12 cellular contexts compared by ENCODE assay signal in genomic region chr11:57276857-57277505, GRCh38. TPM values are rescaled to one million over a fixed set of nuclear protein-coding genes. Genes with fewer than 3 reads are reported as not detected.
DNase-seq lines count a peak whose midpoint lies in the region; ATAC-seq, FAIRE-seq and TF ChIP-seq lines count a peak whose summit lies in the region.
"Had no signal": no experiment of that assay in that cellular context is flagged by ENCODE, and none has a peak within 500 bp of the region (broad histone marks: within the 10 kb centered on the region; RNA-seq: fewer than 3 reads in every experiment).

No MANE protein-coding gene starts in this region.

- FAIRE-seq in H1 (lab: Jason Lieb, UNC) = no peak
- FAIRE-seq: TTC549 had no signal

- DNase-seq in Right ventricle myocardium inferior (ENCODE audit: missing footprints) (no peak), cardiac septum (ENCODE audit: low spot score) (no peak), H1 (ENCODE audit: low read depth in 1 of 2, low spot score in 2 of 2) (no peak), lower lobe of right lung (no peak), aorta (no peak), NCI-H2107 (lab: John Stamatoyannopoulos, UW) (no peak), endodermal cell (no peak), T-cell (no peak)

- WGBS in H1 (ENCODE audit: extremely low coverage in 1 of 2, insufficient coverage in 1 of 2, insufficient read length in 1 of 2, insufficient replicate concordance in 2 of 2, low coverage in 1 of 2, low lambda C conversion rate in 2 of 2, missing lambda C conversion rate in 1 of 2), 2 experiments = 86% methylated on average over 5 of the region's 5 CpGs; no CpG with 5 or more reads in 1 of the 2 experiments
- 87 to 88% methylated on average over 5 of the region's 5 CpGs for WGBS in aorta, 2 donors
- 82 to 87% methylated on average over 4 to 5 of the region's 5 CpGs for WGBS in endodermal cell (ENCODE audit: insufficient coverage in 1 of 2, insufficient read length in 1 of 2), 2 experiments

- no peak overlapping the region for H3K4me3 Mint-ChIP-seq in endodermal cell
- H3K4me3 Mint-ChIP-seq in T-cell = no peak overlapping the region
- H3K4me3 Mint-ChIP-seq: activated T-cell treated with anti-CD3 and anti-CD28 coated beads, Interleukin-2, amount 50 U/mL, for 24 hours; stimulated activated naive CD8-positive, alpha-beta T cell treated with anti-CD3 and anti-CD28 coated beads, Interleukin-15, amount 100 ng/mL, for 72 hours had no signal

- H3K18ac ChIP-seq in H1 (ENCODE audit: extremely low read depth, low read length) = no peak overlapping the region

- no peak for TF ChIP-seq POLR2A in H1 (IDR thresholded peaks at IDR 0.05; ENCODE audit: control extremely low read depth in 1 of 2, low read depth in 2 of 2, low read length in 2 of 2)

- H4K5ac ChIP-seq in H1 (ENCODE audit: insufficient read length, low read depth, low read length) = no peak overlapping the region

- POLR2A ChIA-PET in H1 (lab: Charles Lee; ENCODE audit: partially characterized antibody) = interaction anchor here (0.9 to 2.7 kb wide), 9 partner anchors 13 to 48 kb away, joined by 3 to 12 read pairs (median 4); partner anchors contain the start of gene TNKS1BP1
- POLR2A ChIA-PET in T-cell (lab: Charles Lee) = no interaction called here

- no peak overlapping the region for H4K8ac ChIP-seq in H1 (ENCODE audit: extremely low read depth, insufficient read depth, low read length)

- H3K27ac Mint-ChIP-seq in endodermal cell = no peak overlapping the region
- no peak overlapping the region for H3K27ac Mint-ChIP-seq in T-cell
- H3K27ac Mint-ChIP-seq: activated T-cell treated with anti-CD3 and anti-CD28 coated beads, Interleukin-2, amount 50 U/mL, for 24 hours; stimulated activated naive CD8-positive, alpha-beta T cell treated with anti-CD3 and anti-CD28 coated beads, Interleukin-15, amount 100 ng/mL, for 72 hours had no signal

- no peaks in the 10 kb centered on the region for H3K36me3 ChIP-seq in H1 (ENCODE audit: control insufficient read depth in 2 of 4, insufficient read depth in 4 of 4, low read length in 3 of 4)
- no peaks in the 10 kb centered on the region for H3K36me3 ChIP-seq in lower lobe of right lung
- H3K36me3 ChIP-seq in aorta (ENCODE audit: control insufficient read depth in 1 of 2, insufficient read depth in 2 of 2, low read length in 1 of 2) = no peaks in the 10 kb centered on the region
- H3K36me3 ChIP-seq in endodermal cell (ENCODE audit: control insufficient read depth, insufficient read depth, low read length) = no peaks in the 10 kb centered on the region

- no peak overlapping the region for H3K14ac ChIP-seq in H1 (ENCODE audit: insufficient read length)

- H2BK120ac ChIP-seq in H1 (replicated peaks; ENCODE audit: low read depth, low read length) = no peak overlapping the region

- H3K4me2 ChIP-seq in H1 (ENCODE audit: insufficient read depth in 1 of 2, low read depth in 2 of 2, low read length in 2 of 2) = peak overlapping the region in 1 of 2 experiments; percentile 19; a peak in 1 of 4 replicates

- H3K36me3 Mint-ChIP-seq in endodermal cell (ENCODE audit: low read depth) (no peaks in the 10 kb centered on the region), T-cell (no peaks in the 10 kb centered on the region)

- intact Hi-C loops in Right ventricle myocardium inferior (cut with DNase I) = loop anchor here (2.0 kb wide), 1 partner anchor 28 kb away; no protein-coding TSS in a partner anchor
- intact Hi-C loops in cardiac septum (cut with DNase I) = loop anchor here (5.0 kb wide), 1 partner anchor 45 kb away; the partner anchor contains the start of gene TNKS1BP1
- intact Hi-C loops in lower lobe of right lung (cut with DNase I) = no loop called here
- intact Hi-C loops in aorta (cut with DNase I) = no loop called here

- H3K23ac ChIP-seq in H1 (ENCODE audit: insufficient read length) = no peak overlapping the region

- H3K27me3 Mint-ChIP-seq in endodermal cell (ENCODE audit: insufficient read depth) (peaks cover 9% of the 10 kb centered on the region), T-cell (peaks cover 20 to 25% of the 10 kb centered on the region in 2 donors)

- peaks cover 6% of the 10 kb centered on the region for H3K4me1 Mint-ChIP-seq in endodermal cell
- peaks cover 2 to 7% (median 4%) of the 10 kb centered on the region in 3 donors for H3K4me1 Mint-ChIP-seq in T-cell

- H3K79me1 ChIP-seq in H1 (ENCODE audit: low read depth, low read length) = no peaks in the 10 kb centered on the region

- no peak overlapping the region for H3K27ac ChIP-seq in H1 (ENCODE audit: low read depth, low read length)
- peak overlapping the region; percentile 67 for H3K27ac ChIP-seq in lower lobe of right lung
- H3K27ac ChIP-seq in aorta (ENCODE audit: low read depth in 1 of 2, low read length in 2 of 2) = no peak overlapping the region
- no peak overlapping the region for H3K27ac ChIP-seq in endodermal cell (ENCODE audit: low read depth, low read length)

- no peak overlapping the region for H3K4ac ChIP-seq in H1 (replicated peaks; ENCODE audit: insufficient read length, low read depth, low read length)

- no peak for TF ChIP-seq EP300 in H1 (IDR thresholded peaks at IDR 0.05; ENCODE audit: borderline replicate concordance in 1 of 2, low read depth in 2 of 2, low read length in 2 of 2)

- H3K9me3 Mint-ChIP-seq in endodermal cell (peaks cover 8% of the 10 kb centered on the region), T-cell (peaks cover 4 to 8% (median 5%) of the 10 kb centered on the region in 3 donors)

- no peak for TF ChIP-seq CTCF in H1 (IDR thresholded peaks at IDR 0.05; ENCODE audit: control extremely low read depth in 1 of 3, insufficient read depth in 1 of 3, low read depth in 1 of 3, low read length in 3 of 3)
- TF ChIP-seq CTCF in lower lobe of right lung (IDR thresholded peaks at IDR 0.05) = no peak
- no peak for TF ChIP-seq CTCF in endodermal cell (conservative IDR thresholded peaks at IDR 0.05)

- no peaks in the 10 kb centered on the region for H4K20me1 ChIP-seq in H1 (replicated peaks in 1 of 2; ENCODE audit: control insufficient read depth in 1 of 2, insufficient read depth in 2 of 2, low read length in 2 of 2)

- H3K9ac ChIP-seq in H1 (replicated peaks in 1 of 4; ENCODE audit: extremely low read depth in 1 of 4, low read depth in 3 of 4, low read length in 3 of 4) (no peak overlapping the region), endodermal cell (ENCODE audit: extremely low read depth, low read length, poor library complexity, severe bottlenecking) (no peak overlapping the region)

- H3K4me1 ChIP-seq in H1 (replicated peaks in 1 of 4; ENCODE audit: control insufficient read depth in 3 of 4, insufficient read depth in 4 of 4, low read length in 3 of 4) (peaks cover 2 to 10% (median 5%) of the 10 kb centered on the region in 4 experiments; a peak in 6 of 7 replicates), lower lobe of right lung (peaks cover 34% of the 10 kb centered on the region), aorta (ENCODE audit: control insufficient read depth in 1 of 2, insufficient read depth in 2 of 2, low read length in 2 of 2) (peaks cover 0 to 3% of the 10 kb centered on the region in 2 donors), endodermal cell (ENCODE audit: control insufficient read depth, insufficient read depth, low read length) (no peaks in the 10 kb centered on the region)

- H2AK5ac ChIP-seq in H1 (ENCODE audit: low read depth, low read length) = no peak overlapping the region

- H2BK20ac ChIP-seq in H1 (ENCODE audit: low read length) = no peak overlapping the region

- H2BK12ac ChIP-seq in H1 (ENCODE audit: low read depth, low read length) = no peak overlapping the region; the same call in 1 of the 2 replicates

- H3K4me3 ChIP-seq in H1 (ENCODE audit: extremely low read depth in 1 of 4, insufficient read depth in 2 of 4, low read depth in 3 of 4, low read length in 4 of 4) (no peak overlapping the region), lower lobe of right lung (no peak overlapping the region), aorta (ENCODE audit: low read length in 2 of 2) (no peak overlapping the region), endodermal cell (ENCODE audit: low read length) (no peak overlapping the region)

- H3K9me3 ChIP-seq in H1 (ENCODE audit: insufficient read depth in 2 of 2, low read depth in 1 of 2, low read length in 1 of 2) (peaks cover 0 to 10% of the 10 kb centered on the region in 2 experiments; a peak in 3 of 4 replicates), lower lobe of right lung (peaks cover 6% of the 10 kb centered on the region), aorta (ENCODE audit: control insufficient read depth, low read length) (peaks cover 1% of the 10 kb centered on the region), endodermal cell (ENCODE audit: control insufficient read depth, low read length) (no peaks in the 10 kb centered on the region)

- H3K56ac ChIP-seq in H1 (replicated peaks; ENCODE audit: insufficient read length, low read depth, low read length) = no peak overlapping the region

- no peak overlapping the region for H2AFZ ChIP-seq in H1 (ENCODE audit: low read length)

- CTCF ChIA-PET in H1 (lab: Charles Lee; ENCODE audit: partially characterized antibody) (interaction anchor here (0.5 to 3.3 kb wide), 19 partner anchors 10 to 250 kb away, joined by 3 to 33 read pairs (median 3); no protein-coding TSS in a partner anchor), T-cell (lab: Charles Lee) (no interaction called here)

- H2BK5ac ChIP-seq in H1 (ENCODE audit: low read depth, low read length) = no peak overlapping the region

- peaks cover 0 to 2% (median 0%) of the 10 kb centered on the region in 4 experiments; a peak in 3 of 7 replicates for H3K27me3 ChIP-seq in H1 (replicated peaks in 1 of 4; ENCODE audit: control insufficient read depth in 3 of 4, extremely low read depth in 1 of 4, insufficient read depth in 3 of 4, low read length in 3 of 4)
- no peaks in the 10 kb centered on the region for H3K27me3 ChIP-seq in lower lobe of right lung (ENCODE audit: low read depth)
- H3K27me3 ChIP-seq in aorta (ENCODE audit: control insufficient read depth in 1 of 2, insufficient read depth in 2 of 2, low read length in 1 of 2) = no peaks in the 10 kb centered on the region
- peaks cover 12% of the 10 kb centered on the region for H3K27me3 ChIP-seq in endodermal cell (ENCODE audit: control insufficient read depth, insufficient read depth, low read length, poor library complexity, severe bottlenecking)

- peak; percentile 64 for ATAC-seq in Right ventricle myocardium inferior
- ATAC-seq in lower lobe of right lung = peak in 1 of 2 donors; percentile 64
- ATAC-seq in aorta (ENCODE audit: low FRiP score) = peak; percentile 58
- no peak for ATAC-seq in T-cell (replicated peaks in 1 of 4)
- ATAC-seq: stimulated activated naive CD8-positive, alpha-beta T cell treated with anti-CD3 and anti-CD28 coated beads, Interleukin-15, amount 100 ng/mL, for 72 hours had no signal

- no peak overlapping the region for H2BK15ac ChIP-seq in H1 (ENCODE audit: low read length)

- no peaks in the 10 kb centered on the region; the same call in 1 of the 2 replicates for H3K23me2 ChIP-seq in H1 (ENCODE audit: low read depth, low read length)

- no peak overlapping the region for H4K91ac ChIP-seq in H1 (replicated peaks; ENCODE audit: insufficient read length, low read length)

- no peaks in the 10 kb centered on the region for H3K79me2 ChIP-seq in H1 (ENCODE audit: control insufficient read depth in 1 of 2, insufficient read depth in 2 of 2, low read length in 2 of 2)

- TF ChIP-seq RAD21 in H1 (IDR thresholded peaks at IDR 0.05 in 1 of 2, conservative IDR thresholded peaks at IDR 0.05 in 1 of 2; ENCODE audit: low read depth in 2 of 2, low read length in 2 of 2) = no peak

RNA-seq across cellular contexts. Expression of gene APLNR, which starts 39.9 kb away (rescaled TPM):
- total RNA-seq in Right ventricle myocardium inferior (18.4 TPM), cardiac septum (16.6 TPM), lower lobe of right lung (4.1 TPM), aorta (10 to 100 TPM; 17.8 to 27.7 TPM), endodermal cell (1 to 10 TPM; 3.7 to 4.2 TPM), T-cell (not detected)
- 0.13 TPM in 1 of 2 replicates, not detected in the other for total RNA-seq in H1 (2021; fragmentation: NEBNext Ultra II Directional; extraction: Animal tissue kit (Norgen Biotek cat#: 25700))
- polyA plus RNA-seq in H1 (2011; rRNA removed) (0.66 and 0.80 TPM in 2 replicates), aorta (under 1 TPM in 1 of 2 donors, not detected in 1; 0.23 TPM)
- polyA plus RNA-seq in H1 (2011; cell fraction: cytosol; rRNA removed) = 0.25 TPM
- polyA plus RNA-seq in H1 (2011; cell fraction: nucleus; rRNA removed) = 0.29 TPM
- 0.50 to 2.0 TPM (median 1.0 TPM) in 4 replicates for polyA plus RNA-seq in H1 (2012, experiment 1 of 2)
- 2.3 TPM for polyA plus RNA-seq in H1 (2012, experiment 2 of 2)
- polyA plus RNA-seq in H1 (2013, experiment 1 of 2) = 0.26 TPM
- 0.29 TPM for polyA plus RNA-seq in H1 (2013, experiment 2 of 2)
- polyA minus RNA-seq in H1 (2011; rRNA and poly(A)+ RNA removed) = 0.50 and 1.1 TPM in 2 replicates
- 0.37 TPM for polyA minus RNA-seq in H1 (2011; cell fraction: cytosol; rRNA and poly(A)+ RNA removed)
- polyA minus RNA-seq in H1 (2011; cell fraction: nucleus; rRNA and poly(A)+ RNA removed) = not detected
- 13.9 TPM for polyA plus RNA-seq in endodermal cell (2013, experiment 1 of 2)
- 15.2 TPM for polyA plus RNA-seq in endodermal cell (2013, experiment 2 of 2)
- total RNA-seq: kidney epithelial cell had no signal

RNA-seq across cellular contexts. Expression of gene TNKS1BP1, which starts 47.8 kb away (rescaled TPM):
- total RNA-seq in Right ventricle myocardium inferior (51.2 TPM), cardiac septum (36.2 TPM), lower lobe of right lung (147 TPM), aorta (100 to 1,000 TPM; 169 to 184 TPM), endodermal cell (10 to 100 TPM; 60.4 to 73.8 TPM), T-cell (10 to 100 TPM; 13.9 to 22.9 (median 18.9) TPM)
- total RNA-seq in H1 (2021; fragmentation: NEBNext Ultra II Directional; extraction: Animal tissue kit (Norgen Biotek cat#: 25700)) = 122 TPM in 2 replicates
- polyA plus RNA-seq in H1 (2011; rRNA removed) (50.0 and 72.3 TPM in 2 replicates), aorta (100 to 1,000 TPM in 1 of 2 donors, 10 to 100 TPM in 1; 35.2 to 161 TPM)
- polyA plus RNA-seq in H1 (2011; cell fraction: cytosol; rRNA removed) = 35.2 TPM
- polyA plus RNA-seq in H1 (2011; cell fraction: nucleus; rRNA removed) = 113 TPM
- 95.5 to 126 TPM (median 111 TPM) in 4 replicates for polyA plus RNA-seq in H1 (2012, experiment 1 of 2)
- polyA plus RNA-seq in H1 (2012, experiment 2 of 2) = 120 TPM
- 157 TPM for polyA plus RNA-seq in H1 (2013, experiment 1 of 2)
- polyA plus RNA-seq in H1 (2013, experiment 2 of 2) = 155 TPM
- polyA minus RNA-seq in H1 (2011; rRNA and poly(A)+ RNA removed) = 48.2 and 84.0 TPM in 2 replicates
- polyA minus RNA-seq in H1 (2011; cell fraction: cytosol; rRNA and poly(A)+ RNA removed) = 38.4 TPM
- polyA minus RNA-seq in H1 (2011; cell fraction: nucleus; rRNA and poly(A)+ RNA removed) = 45.4 TPM
- 107 TPM for polyA plus RNA-seq in endodermal cell (2013, experiment 1 of 2)
- 101 TPM for polyA plus RNA-seq in endodermal cell (2013, experiment 2 of 2)

RNA-seq across cellular contexts. Expression of gene SSRP1, which starts 58.7 kb away (rescaled TPM):
- total RNA-seq in Right ventricle myocardium inferior = 33.8 TPM
- 35.4 TPM for total RNA-seq in cardiac septum
- 259 and 261 TPM in 2 replicates for total RNA-seq in H1 (2021; fragmentation: NEBNext Ultra II Directional; extraction: Animal tissue kit (Norgen Biotek cat#: 25700))
- polyA plus RNA-seq in H1 (2011; rRNA removed) = 281 and 364 TPM in 2 replicates
- polyA plus RNA-seq in H1 (2011; cell fraction: cytosol; rRNA removed) = 259 TPM
- 297 TPM for polyA plus RNA-seq in H1 (2011; cell fraction: nucleus; rRNA removed)
- polyA plus RNA-seq in H1 (2012, experiment 1 of 2) = 235 to 263 TPM (median 247 TPM) in 4 replicates
- 71.5 TPM for polyA plus RNA-seq in H1 (2012, experiment 2 of 2)
- polyA plus RNA-seq in H1 (2013, experiment 1 of 2) = 195 TPM
- 189 TPM for polyA plus RNA-seq in H1 (2013, experiment 2 of 2)
- polyA minus RNA-seq in H1 (2011; rRNA and poly(A)+ RNA removed) = 260 and 261 TPM in 2 replicates
- polyA minus RNA-seq in H1 (2011; cell fraction: cytosol; rRNA and poly(A)+ RNA removed) = 101 TPM
- polyA minus RNA-seq in H1 (2011; cell fraction: nucleus; rRNA and poly(A)+ RNA removed) = 72.8 TPM
- total RNA-seq in lower lobe of right lung = 62.2 TPM
- total RNA-seq in aorta = 10 to 100 TPM; 43.2 to 48.7 TPM
- 10 to 100 TPM; 37.8 to 44.9 TPM for polyA plus RNA-seq in aorta
- 100 to 1,000 TPM; 145 to 182 TPM for total RNA-seq in endodermal cell
- polyA plus RNA-seq in endodermal cell (2013, experiment 1 of 2) = 235 TPM
- polyA plus RNA-seq in endodermal cell (2013, experiment 2 of 2) = 227 TPM
- total RNA-seq in T-cell = 10 to 100 TPM; 50.2 to 78.1 (median 75.7) TPM

Comparison
In these comparisons a context has a peak if more than half of its experiments do, and no peak if none do; other contexts are left out.
1. ATAC-seq: peak in Right ventricle myocardium inferior (single experiment) and aorta (single experiment); none in T-cell (0 of 4).
2. intact Hi-C loops: an anchor here in Right ventricle myocardium inferior (2.0 kb wide) and cardiac septum (5.0 kb wide); none called in lower lobe of right lung and aorta.